8 cellular contexts compared by ENCODE assay signal in genomic region chr4:57442834-57443291, GRCh38.
DNase-seq lines count a peak whose midpoint lies in the region; ATAC-seq and TF ChIP-seq lines count a peak whose summit lies in the region.

No MANE protein-coding gene starts in this region.

- no peak overlapping the region for H3K4me3 Mint-ChIP-seq in activated CD4-positive, alpha-beta T cell treated with anti-CD3 and anti-CD28 coated beads, Interleukin-2, amount 10 ng/mL, durations not matched to agents 24 days and 14 days
- no peak overlapping the region for H3K4me3 Mint-ChIP-seq in activated CD4-positive, alpha-beta T cell treated with anti-CD3 and anti-CD28 coated beads, Interleukin-2, amount 10 ng/mL, durations not matched to agents 7 days and 5 days
- H3K4me3 Mint-ChIP-seq in activated CD8-positive, alpha-beta memory T cell treated with anti-CD3 and anti-CD28 coated beads, Interleukin-2, amount 10 ng/mL, durations not matched to agents 7 days and 5 days: no peak overlapping the region

- intact Hi-C loops in activated CD4-positive, alpha-beta T cell treated with anti-CD3 and anti-CD28 coated beads, Interleukin-2, amount 10 ng/mL, durations not matched to agents 24 days and 14 days (cut with micrococcal nuclease): no loop called here
- intact Hi-C loops in posterior cingulate gyrus (cut with DNase I): no loop called here

- ATAC-seq in gastroesophageal sphincter (peak; percentile 65), HG03159 (IDR thresholded peaks at IDR 0.05; ENCODE audit: unreplicated experiment) (no peak)
- no peak for ATAC-seq in activated CD8-positive, alpha-beta memory T cell treated with anti-CD3 and anti-CD28 coated beads, Interleukin-2, amount 10 ng/mL, durations not matched to agents 7 days and 5 days

- no peaks in the 10 kb centered on the region for H3K4me1 ChIP-seq in SK-N-SH (ENCODE audit: control insufficient read depth in 1 of 2, insufficient read depth in 2 of 2, low read depth in 1 of 2, low read length in 1 of 2)
- peaks cover 0 to 44% (median 4%) of the 10 kb centered on the region in 3 donors for H3K4me1 ChIP-seq in gastroesophageal sphincter

- CTCF ChIA-PET in activated CD4-positive, alpha-beta T cell treated with anti-CD3 and anti-CD28 coated beads, Interleukin-2, amount 10 ng/mL, durations not matched to agents 7 days and 5 days (lab: Charles Lee): no interaction called here
- CTCF ChIA-PET in SK-N-SH (lab: Yijun Ruan, JAX): interaction anchor here (0.6 to 4.4 kb wide), 39 partner anchors 9 to 1780 kb away, joined by 3 to 40 read pairs (median 3); no protein-coding TSS in a partner anchor
- CTCF ChIA-PET in activated CD8-positive, alpha-beta memory T cell treated with anti-CD3 and anti-CD28 coated beads, Interleukin-2, amount 10 ng/mL, durations not matched to agents 7 days and 5 days (lab: Charles Lee): no interaction called here

- TF ChIP-seq RAD21 in SK-N-SH (IDR thresholded peaks at IDR 0.05; ENCODE audit: low read length): peak; percentile 93

- H3K27ac Mint-ChIP-seq in activated CD4-positive, alpha-beta T cell treated with anti-CD3 and anti-CD28 coated beads, Interleukin-2, amount 10 ng/mL, durations not matched to agents 24 days and 14 days: no peak overlapping the region
- H3K27ac Mint-ChIP-seq in activated CD4-positive, alpha-beta T cell treated with anti-CD3 and anti-CD28 coated beads, Interleukin-2, amount 10 ng/mL, durations not matched to agents 7 days and 5 days: no peak overlapping the region
- no peak overlapping the region for H3K27ac Mint-ChIP-seq in activated CD8-positive, alpha-beta memory T cell treated with anti-CD3 and anti-CD28 coated beads, Interleukin-2, amount 10 ng/mL, durations not matched to agents 7 days and 5 days

- no peak overlapping the region for H2AFZ ChIP-seq in SK-N-SH (ENCODE audit: low read depth)

- H3K79me2 ChIP-seq in SK-N-SH (ENCODE audit: insufficient read depth): no peaks in the 10 kb centered on the region

- no peak for TF ChIP-seq POLR2A in gastroesophageal sphincter (IDR thresholded peaks at IDR 0.05)

- peak overlapping the region in 1 of 2 experiments; percentile 46; a peak in 1 of 4 replicates for H3K4me3 ChIP-seq in SK-N-SH (ENCODE audit: low read depth in 2 of 2, low read length in 1 of 2)
- no peak overlapping the region for H3K4me3 ChIP-seq in gastroesophageal sphincter

- no peaks in the 10 kb centered on the region for H3K27me3 Mint-ChIP-seq in activated CD4-positive, alpha-beta T cell treated with anti-CD3 and anti-CD28 coated beads, Interleukin-2, amount 10 ng/mL, durations not matched to agents 24 days and 14 days
- no peaks in the 10 kb centered on the region for H3K27me3 Mint-ChIP-seq in activated CD4-positive, alpha-beta T cell treated with anti-CD3 and anti-CD28 coated beads, Interleukin-2, amount 10 ng/mL, durations not matched to agents 7 days and 5 days
- no peaks in the 10 kb centered on the region for H3K27me3 Mint-ChIP-seq in activated CD8-positive, alpha-beta memory T cell treated with anti-CD3 and anti-CD28 coated beads, Interleukin-2, amount 10 ng/mL, durations not matched to agents 7 days and 5 days

- no peaks in the 10 kb centered on the region for H4K20me1 ChIP-seq in SK-N-SH (ENCODE audit: insufficient read depth)

- POLR2A ChIA-PET in activated CD4-positive, alpha-beta T cell treated with anti-CD3 and anti-CD28 coated beads, Interleukin-2, amount 10 ng/mL, durations not matched to agents 7 days and 5 days (lab: Charles Lee): no interaction called here
- POLR2A ChIA-PET in SK-N-SH (lab: Yijun Ruan, JAX): no interaction called here

- H3K4me2 ChIP-seq in SK-N-SH: no peak overlapping the region

- H3K27ac ChIP-seq in SK-N-SH (ENCODE audit: low read depth in 2 of 2, low read length in 1 of 2): no peak overlapping the region
- H3K27ac ChIP-seq in gastroesophageal sphincter: peak overlapping the region; percentile 4 to 72 (median 42)

- no peaks in the 10 kb centered on the region for H3K36me3 ChIP-seq in SK-N-SH (replicated peaks in 1 of 2; ENCODE audit: control insufficient read depth in 1 of 2, insufficient read depth in 2 of 2, low read length in 1 of 2)
- no peaks in the 10 kb centered on the region for H3K36me3 ChIP-seq in gastroesophageal sphincter

- TF ChIP-seq EP300 in SK-N-SH (IDR thresholded peaks at IDR 0.05; ENCODE audit: borderline replicate concordance in 1 of 2, low read depth in 1 of 2, low read length in 1 of 2): no peak
- TF ChIP-seq EP300 in gastroesophageal sphincter (IDR thresholded peaks at IDR 0.05): no peak

- H3K27me3 ChIP-seq in SK-N-SH (ENCODE audit: insufficient read depth): no peaks in the 10 kb centered on the region
- H3K27me3 ChIP-seq in gastroesophageal sphincter: no peaks in the 10 kb centered on the region

- no peaks in the 10 kb centered on the region for H3K9me3 Mint-ChIP-seq in activated CD4-positive, alpha-beta T cell treated with anti-CD3 and anti-CD28 coated beads, Interleukin-2, amount 10 ng/mL, durations not matched to agents 24 days and 14 days
- H3K9me3 Mint-ChIP-seq in activated CD4-positive, alpha-beta T cell treated with anti-CD3 and anti-CD28 coated beads, Interleukin-2, amount 10 ng/mL, durations not matched to agents 7 days and 5 days: no peaks in the 10 kb centered on the region
- H3K9me3 Mint-ChIP-seq in activated CD8-positive, alpha-beta memory T cell treated with anti-CD3 and anti-CD28 coated beads, Interleukin-2, amount 10 ng/mL, durations not matched to agents 7 days and 5 days (ENCODE audit: low read depth): no peaks in the 10 kb centered on the region

- DNase-seq in activated CD4-positive, alpha-beta T cell treated with anti-CD3 and anti-CD28 coated beads, Interleukin-2, amount 10 ng/mL, durations not matched to agents 24 days and 14 days: peak; percentile 58
- DNase-seq in activated CD4-positive, alpha-beta T cell treated with anti-CD3 and anti-CD28 coated beads, Interleukin-2, amount 10 ng/mL, durations not matched to agents 7 days and 5 days: no peak
- DNase-seq in HuH-7.5 (ENCODE audit: low spot score): peak; percentile 4
- peak; percentile 54 for DNase-seq in SK-N-SH
- DNase-seq in posterior cingulate gyrus: peak; percentile 25 to 90 (median 52)
- DNase-seq in activated CD8-positive, alpha-beta memory T cell treated with anti-CD3 and anti-CD28 coated beads, Interleukin-2, amount 10 ng/mL, durations not matched to agents 7 days and 5 days: no peak

- no peak overlapping the region for H3K9ac ChIP-seq in SK-N-SH

- H3F3A ChIP-seq in SK-N-SH (replicated peaks; ENCODE audit: insufficient read depth): no peaks in the 10 kb centered on the region

- H3K9me3 ChIP-seq in SK-N-SH: no peaks in the 10 kb centered on the region
- no peaks in the 10 kb centered on the region for H3K9me3 ChIP-seq in gastroesophageal sphincter

- H3K9me2 ChIP-seq in SK-N-SH: no peaks in the 10 kb centered on the region

- H3K4me1 Mint-ChIP-seq in activated CD4-positive, alpha-beta T cell treated with anti-CD3 and anti-CD28 coated beads, Interleukin-2, amount 10 ng/mL, durations not matched to agents 24 days and 14 days: no peaks in the 10 kb centered on the region
- H3K4me1 Mint-ChIP-seq in activated CD4-positive, alpha-beta T cell treated with anti-CD3 and anti-CD28 coated beads, Interleukin-2, amount 10 ng/mL, durations not matched to agents 7 days and 5 days: no peaks in the 10 kb centered on the region
- H3K4me1 Mint-ChIP-seq in activated CD8-positive, alpha-beta memory T cell treated with anti-CD3 and anti-CD28 coated beads, Interleukin-2, amount 10 ng/mL, durations not matched to agents 7 days and 5 days: no peaks in the 10 kb centered on the region

- no peaks in the 10 kb centered on the region for H3K36me3 Mint-ChIP-seq in activated CD4-positive, alpha-beta T cell treated with anti-CD3 and anti-CD28 coated beads, Interleukin-2, amount 10 ng/mL, durations not matched to agents 24 days and 14 days (ENCODE audit: low read depth)
- H3K36me3 Mint-ChIP-seq in activated CD4-positive, alpha-beta T cell treated with anti-CD3 and anti-CD28 coated beads, Interleukin-2, amount 10 ng/mL, durations not matched to agents 7 days and 5 days (ENCODE audit: low read depth): no peaks in the 10 kb centered on the region
- no peaks in the 10 kb centered on the region for H3K36me3 Mint-ChIP-seq in activated CD8-positive, alpha-beta memory T cell treated with anti-CD3 and anti-CD28 coated beads, Interleukin-2, amount 10 ng/mL, durations not matched to agents 7 days and 5 days

- WGBS in SK-N-SH (ENCODE audit: low lambda C conversion rate): 20% methylated on average over 4 of the region's 4 CpGs
- WGBS in gastroesophageal sphincter (ENCODE audit: low coverage in 1 of 2), 2 donors: 6 to 27% methylated on average over 2 to 4 of the region's 4 CpGs

- TF ChIP-seq CTCF in SK-N-SH (IDR thresholded peaks at IDR 0.05) (peak; percentile 78), gastroesophageal sphincter (IDR thresholded peaks at IDR 0.05) (peak; percentile 66 to 81 (median 68))

TF ChIP-seq in SK-N-SH, 30 proteins besides CTCF, POLR2A, EP300 and RAD21:
- TF ChIP-seq RCOR1 (IDR thresholded peaks at IDR 0.05; ENCODE audit: low read length) (no peak), SMC3 (IDR thresholded peaks at IDR 0.05; ENCODE audit: low read depth, low read length) (peak; percentile 74)

Comparison
In these comparisons a context has a peak if more than half of its experiments do, and no peak if none do; other contexts are left out.
1. DNase-seq: peak in activated CD4-positive, alpha-beta T cell treated with anti-CD3 and anti-CD28 coated beads, Interleukin-2, amount 10 ng/mL, durations not matched to agents 24 days and 14 days (single experiment), HuH-7.5 (single experiment), SK-N-SH (single experiment) and posterior cingulate gyrus (10 of 10); none in activated CD4-positive, alpha-beta T cell treated with anti-CD3 and anti-CD28 coated beads, Interleukin-2, amount 10 ng/mL, durations not matched to agents 7 days and 5 days (single experiment) and activated CD8-positive, alpha-beta memory T cell treated with anti-CD3 and anti-CD28 coated beads, Interleukin-2, amount 10 ng/mL, durations not matched to agents 7 days and 5 days (single experiment).
2. H3K27ac ChIP-seq: peak in gastroesophageal sphincter (4 of 4); none in SK-N-SH (0 of 2).